Comparison of ENCODE assay signal across 18 cellular contexts in the genomic region with DNA sequence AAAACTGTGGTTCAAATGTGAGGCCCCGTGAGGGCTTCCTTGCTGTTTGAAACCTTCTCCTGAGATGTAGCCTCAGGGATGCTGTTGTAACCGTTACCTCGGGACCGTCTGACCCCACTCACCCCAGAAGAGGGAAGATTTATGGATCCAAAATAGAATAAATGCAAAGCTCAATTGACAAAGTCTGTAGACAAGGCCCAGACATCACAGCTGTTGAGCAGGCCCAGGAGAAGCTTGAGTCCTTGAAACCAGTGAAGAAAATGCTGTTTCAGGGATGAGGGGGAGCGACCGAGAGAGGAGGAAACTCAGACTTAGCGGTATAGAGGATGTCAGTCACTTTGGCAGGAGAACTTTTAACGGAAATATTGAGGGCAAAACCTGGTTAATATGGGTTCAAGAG.
DNase-seq lines count a peak whose midpoint lies in the region; ATAC-seq and TF ChIP-seq lines count a peak whose summit lies in the region.
"Had no signal": no experiment of that assay in that cellular context is flagged by ENCODE, and none has a peak within 500 bp of the region (broad histone marks: within the 10 kb centered on the region; RNA-seq: fewer than 3 reads in every experiment).

No MANE protein-coding gene starts in this region.

- no peak for TF ChIP-seq CTCF in heart right ventricle (IDR thresholded peaks at IDR 0.05)
- TF ChIP-seq CTCF in brain (conservative IDR thresholded peaks at IDR 0.05): no peak
- TF ChIP-seq CTCF in natural killer cell (IDR thresholded peaks at IDR 0.05): no peak

- H3K9me3 ChIP-seq in heart right ventricle (no peaks in the 10 kb centered on the region), MG63 (no peaks in the 10 kb centered on the region)
- H3K9me3 ChIP-seq: SJSA1 had no signal

- peak overlapping the region in 1 of 5 experiments; percentile 4 for H3K4me3 Mint-ChIP-seq in brain
- H3K4me3 Mint-ChIP-seq in natural killer cell: peak overlapping the region; percentile 5
- H3K4me3 Mint-ChIP-seq: activated T-helper 17 cell treated with anti-CD3 and anti-CD28 coated beads, Interleukin-2, amount 50 U/mL, for 72 hours had no signal

- peak overlapping the region in 6 of 10 donors; percentile 1 to 80 (median 54) for H3K27ac ChIP-seq in heart right ventricle

- H3K4me1 Mint-ChIP-seq in brain (peaks cover 98% of the 10 kb centered on the region), natural killer cell (peaks cover 57 to 58% of the 10 kb centered on the region in 2 donors)

- H3K36me3 Mint-ChIP-seq in brain (peaks cover 26% of the 10 kb centered on the region), natural killer cell (peaks cover 9% of the 10 kb centered on the region)

- H3K27ac Mint-ChIP-seq in brain (peak overlapping the region in 3 of 5 experiments; percentile 2 to 90 (median 26)), natural killer cell (peak overlapping the region; percentile 60 to 69)
- H3K27ac Mint-ChIP-seq: activated T-helper 17 cell treated with anti-CD3 and anti-CD28 coated beads, Interleukin-2, amount 50 U/mL, for 72 hours had no signal

- H3K36me3 ChIP-seq in heart right ventricle (peaks cover 0 to 57% (median 0%) of the 10 kb centered on the region in 9 donors), MG63 (peaks cover 55% of the 10 kb centered on the region)

- ATAC-seq in heart right ventricle: no peak
- ATAC-seq in Right ventricle myocardium inferior: no peak
- ATAC-seq in natural killer cell: no peak
- ATAC-seq: activated T-helper 17 cell treated with anti-CD3 and anti-CD28 coated beads, Interleukin-2, amount 50 U/mL, for 72 hours had no signal

- peaks cover 3% of the 10 kb centered on the region for H3K27me3 Mint-ChIP-seq in brain
- H3K27me3 Mint-ChIP-seq in natural killer cell (ENCODE audit: low read depth in 2 of 2): no peaks in the 10 kb centered on the region
- H3K27me3 Mint-ChIP-seq: activated T-helper 17 cell treated with anti-CD3 and anti-CD28 coated beads, Interleukin-2, amount 50 U/mL, for 72 hours had no signal

- H3K27me3 ChIP-seq in heart right ventricle (no peaks in the 10 kb centered on the region), MG63 (no peaks in the 10 kb centered on the region)
- H3K27me3 ChIP-seq: SJSA1 had no signal

- DNase-seq in heart right ventricle (no peak), Right ventricle myocardium inferior (ENCODE audit: missing footprints) (no peak), natural killer cell (no peak), hepatic stellate cell (ENCODE audit: low spot score) (no peak), MG63 (no peak), NCI-H1092 (lab: John Stamatoyannopoulos, UW) (no peak), globus pallidus (ENCODE audit: low spot score) (no peak)
- DNase-seq: AML-193; erythroblast; Karpas-422; mammary epithelial cell; NCI-H2081 treated with DMSO at 0.1 percent for 48 hours; NK-92 treated with Interleukin-12 subunit alpha and Interleukin-12 subunit beta, amount 100 ng/mL, for 24 hours; stimulated activated CD4-positive, alpha-beta T cell treated with anti-CD3 and anti-CD28 coated beads, Interleukin-2, amount 100 ng/mL, for 48 hours; stimulated activated naive CD4-positive, alpha-beta T cell had no signal

- intact Hi-C loops in heart right ventricle (cut with DNase I): no loop called here
- intact Hi-C loops in Right ventricle myocardium inferior (cut with DNase I): no loop called here
- intact Hi-C loops in natural killer cell (cut with micrococcal nuclease): no loop called here

- peaks cover 14 to 87% (median 69%) of the 10 kb centered on the region in 9 donors for H3K4me1 ChIP-seq in heart right ventricle

- no peaks in the 10 kb centered on the region for H3K9me3 Mint-ChIP-seq in brain
- no peaks in the 10 kb centered on the region for H3K9me3 Mint-ChIP-seq in natural killer cell
- H3K9me3 Mint-ChIP-seq: activated T-helper 17 cell treated with anti-CD3 and anti-CD28 coated beads, Interleukin-2, amount 50 U/mL, for 72 hours had no signal

- WGBS in heart right ventricle, 2 donors: 70 to 73% methylated on average over 8 of the region's 8 CpGs

- H3K4me3 ChIP-seq in heart right ventricle (no peak overlapping the region), MG63 (no peak overlapping the region)
- H3K4me3 ChIP-seq: SJSA1 had no signal
